In genomic region chr18:9615280-9615797, GRCh38 we compare ENCODE assay signal across 8 cellular contexts. TPM values are rescaled to one million over a fixed set of nuclear protein-coding genes. Genes with fewer than 3 reads are reported as not detected.
DNase-seq lines count a peak whose midpoint lies in the region; ATAC-seq, FAIRE-seq and TF ChIP-seq lines count a peak whose summit lies in the region.

No MANE protein-coding gene starts in this region.

- no peaks in the 10 kb centered on the region for H3K9me3 ChIP-seq in A549
- no peaks in the 10 kb centered on the region for H3K9me3 ChIP-seq in HUES64 (ENCODE audit: insufficient read depth, low read depth, low read length)
- H3K9me3 ChIP-seq in mononuclear cell (ENCODE audit: low read depth, low read length), result no peaks in the 10 kb centered on the region

- no peak for TF ChIP-seq RAD21 in A549 (conservative IDR thresholded peaks at IDR 0.05 in 1 of 2, IDR thresholded peaks at IDR 0.05 in 1 of 2)

- peak in 1 of 2 experiments; percentile 25 for DNase-seq in A549 (ENCODE audit: low read depth in 1 of 2, low spot score in 1 of 2)
- DNase-seq in caudate nucleus (lab: John Stamatoyannopoulos, UW), result no peak
- DNase-seq in GF-D8 (lab: John Stamatoyannopoulos, UW), result no peak
- DNase-seq in SW 1271 (lab: John Stamatoyannopoulos, UW), result no peak
- DNase-seq in NCI-H1694 treated with DMSO at 0.1 percent for 48 hours (lab: John Stamatoyannopoulos, UW), result no peak
- no peak for DNase-seq in NCI-H1105 (lab: John Stamatoyannopoulos, UW)

- TF ChIP-seq CTCF in A549 (IDR thresholded peaks at IDR 0.05), result no peak

- H3K4me1 ChIP-seq in A549 (peaks cover 43% of the 10 kb centered on the region), HUES64 (ENCODE audit: insufficient read depth, low read length) (peaks cover 27% of the 10 kb centered on the region), mononuclear cell (ENCODE audit: insufficient read depth, low read length) (peaks cover 39% of the 10 kb centered on the region)

- no peak for FAIRE-seq in A549 (lab: Jason Lieb, UNC)

- H3K9ac ChIP-seq in HUES64 (ENCODE audit: low read depth, low read length), result peak overlapping the region; percentile 82

- CTCF ChIA-PET in A549 (lab: Yijun Ruan, JAX), result interaction anchor here (1.0 to 1.8 kb wide), 3 partner anchors 47 to 97 kb away, joined by 3 to 7 read pairs (median 6); no protein-coding TSS in a partner anchor

- POLR2A ChIA-PET in A549 (lab: Yijun Ruan, JAX), result interaction anchor here (1.2 to 2.5 kb wide), 3 partner anchors 28 to 58 kb away, joined by 3 to 10 read pairs (median 4); no protein-coding TSS in a partner anchor

- peak overlapping the region; percentile 98 for H3K4me3 ChIP-seq in A549
- peak overlapping the region; percentile 87 for H3K4me3 ChIP-seq in HUES64 (ENCODE audit: low read length)
- H3K4me3 ChIP-seq in mononuclear cell (ENCODE audit: low read length), result peak overlapping the region; percentile 58

- H3K27me3 ChIP-seq in HUES64 (ENCODE audit: insufficient read depth, low read length) (no peaks in the 10 kb centered on the region), mononuclear cell (ENCODE audit: insufficient read depth, low read length) (no peaks in the 10 kb centered on the region)

- peaks cover 9% of the 10 kb centered on the region for H3K36me3 ChIP-seq in HUES64 (ENCODE audit: insufficient read depth, low read length)

- peak overlapping the region; percentile 69 for H3K4me2 ChIP-seq in A549

- no peak for TF ChIP-seq EP300 in A549 (IDR thresholded peaks at IDR 0.05)

- H3K27ac ChIP-seq in A549 (peak overlapping the region; percentile 100), HUES64 (ENCODE audit: low read depth, low read length) (peak overlapping the region; percentile 94), caudate nucleus (ENCODE audit: low read depth, low read length) (peak overlapping the region; percentile 87)

- WGBS in A549 (ENCODE audit: missing lambda C conversion rate), result 60% methylated on average over 12 of the region's 13 CpGs
- WGBS in HUES64, result 52% methylated on average over 13 of the region's 13 CpGs

- 0 out of 6 replicates have a peak, but pooled peaks of 1 of the 2 experiments have one; percentile 2 for ATAC-seq in A549

- TF ChIP-seq POLR2A in A549 (IDR thresholded peaks at IDR 0.05; ENCODE audit: low read length), result no peak

TF ChIP-seq in A549, 52 proteins besides CTCF, POLR2A, EP300 and RAD21:
- TF ChIP-seq BHLHE40 (IDR thresholded peaks at IDR 0.05; ENCODE audit: low read depth, low read length) (no peak), ZSCAN20 (CRISPR knock-in tag; IDR thresholded peaks at IDR 0.05) (no peak), HMGXB4 (CRISPR knock-in tag; IDR thresholded peaks at IDR 0.05; ENCODE audit: borderline replicate concordance) (no peak), ESRRA (IDR thresholded peaks at IDR 0.05; ENCODE audit: borderline replicate concordance, low read length) (no peak), HOXB13 (CRISPR knock-in tag; IDR thresholded peaks at IDR 0.05; ENCODE audit: low read depth) (no peak), CHD2 (IDR thresholded peaks at IDR 0.05; ENCODE audit: low read length, partially characterized antibody) (no peak), KDM1A (IDR thresholded peaks at IDR 0.05; ENCODE audit: low read depth) (no peak), ELK1 (IDR thresholded peaks at IDR 0.05; ENCODE audit: low read depth, low read length) (no peak), NFE2L2 (conservative IDR thresholded peaks at IDR 0.05; ENCODE audit: low read length) (no peak), EHF (CRISPR knock-in tag; IDR thresholded peaks at IDR 0.05) (no peak), REST (IDR thresholded peaks at IDR 0.05) (no peak), E2F6 (IDR thresholded peaks at IDR 0.05; ENCODE audit: borderline replicate concordance, low read depth) (no peak), NPAS2 (CRISPR knock-in tag; IDR thresholded peaks at IDR 0.05; ENCODE audit: borderline replicate concordance) (no peak), PHF8 (IDR thresholded peaks at IDR 0.05; ENCODE audit: borderline replicate concordance, low read depth) (no peak)

RNA-seq across cellular contexts. Expression of gene PPP4R1, which starts 1.0 kb away (rescaled TPM):
- polyA plus RNA-seq in A549 (2011; rRNA removed) (94.5 and 97.3 TPM in 2 replicates), A549 (2017; fragmentation: RNase III; extraction: RNeasy Plus Mini Kit Qiagen cat#74134 plus additional on column Dnase treatment) (40.1 to 46.1 TPM (median 41.5 TPM) in 3 replicates)
- 50.8 and 63.9 TPM in 2 replicates for polyA plus RNA-seq in A549 (2012; cell fraction: cytosol; rRNA removed)
- 65.6 and 112 TPM in 2 replicates for polyA plus RNA-seq in A549 (2012; cell fraction: nucleus; rRNA removed)
- 159 and 172 TPM in 2 replicates for polyA minus RNA-seq in A549 (2011; rRNA and poly(A)+ RNA removed)
- 59.5 TPM for polyA plus RNA-seq in HUES64 (2013, experiment 1 of 2)
- 55.0 TPM for polyA plus RNA-seq in HUES64 (2013, experiment 2 of 2)
- 104 TPM for total RNA-seq in mononuclear cell
